In the genomic region with DNA sequence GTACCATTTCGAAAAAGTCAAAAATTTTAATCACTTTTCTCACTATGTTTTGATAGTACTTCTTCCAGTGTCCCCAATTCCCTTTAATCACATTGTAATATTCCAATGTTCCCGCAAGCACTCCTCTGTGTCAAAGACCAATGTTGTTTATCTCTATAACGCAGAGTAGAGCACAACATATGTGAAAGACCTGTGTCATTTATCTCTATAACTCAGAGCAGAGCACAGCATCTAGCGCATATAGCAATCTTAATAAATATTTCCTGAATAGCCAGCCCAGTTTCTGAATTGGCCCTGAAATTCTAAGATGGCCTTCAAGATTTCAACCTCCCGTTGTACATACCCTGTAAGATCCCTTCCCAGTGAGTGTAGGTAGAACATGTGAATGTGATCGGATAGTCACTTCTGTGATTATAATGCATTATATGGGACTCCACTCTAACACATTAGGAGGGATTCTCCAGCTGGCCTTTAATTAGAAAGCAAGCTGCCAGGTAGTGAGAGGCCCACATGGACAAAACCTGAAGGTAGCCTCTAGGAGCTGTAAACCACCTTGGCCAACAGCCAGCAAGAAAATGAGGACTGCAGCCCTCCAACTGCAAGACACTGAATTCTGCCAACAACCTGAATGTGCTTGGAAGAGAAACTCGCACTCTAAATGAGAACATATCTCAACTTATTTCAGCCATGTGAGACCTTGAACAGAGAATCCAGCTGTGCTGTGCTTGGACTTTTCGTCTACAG, we compare ENCODE assay signal across 29 cellular contexts.
"Had no signal": no experiment of that assay in that cellular context is flagged by ENCODE, and none has a peak within 500 bp of the region (broad histone marks: within the 10 kb centered on the region; RNA-seq: fewer than 3 reads in every experiment).

No MANE protein-coding gene starts in this region.

- H3K9ac ChIP-seq: parathyroid adenoma had no signal

- H3K9me3 ChIP-seq: ovary, psoas muscle, right lobe of liver, sigmoid colon, stomach, thoracic aorta, thyroid gland, tibial nerve, upper lobe of left lung, vagina had no signal

- H3K4me3 ChIP-seq: ovary, psoas muscle, right lobe of liver, sigmoid colon, stomach, thoracic aorta, thyroid gland, tibial nerve, upper lobe of left lung, vagina had no signal

- H3K36me3 ChIP-seq: ovary, right lobe of liver, sigmoid colon, stomach, thoracic aorta, thyroid gland, tibial nerve, upper lobe of left lung, vagina had no signal

- H3K4me3 Mint-ChIP-seq: natural killer cell; nephron; neural crest cell; stimulated activated effector memory CD8-positive, alpha-beta T cell treated with anti-CD3 and anti-CD28 coated beads, Interleukin-12 subunit alpha, Interleukin-12 subunit beta, amount 100 ng/mL, for 72 hours; stimulated activated naive B cell treated with anti-CD40 and anti-IgM and Interleukin-4, amounts not matched to agents 10 μg/mL and 1 μg/mL and 100 μg/mL, for 72 hours; stimulated activated naive CD8-positive, alpha-beta T cell treated with anti-CD3 and anti-CD28 coated beads, Interleukin-15, Interleukin-2, amounts not matched to agents 100 ng/mL and 50 ng/mL, for 24 hours had no signal

- H3K4me1 ChIP-seq: parathyroid adenoma, psoas muscle, right lobe of liver, sigmoid colon, stomach, thyroid gland, tibial nerve, upper lobe of left lung, vagina had no signal

- H3K27ac Mint-ChIP-seq: natural killer cell; nephron; progenitor cell of endocrine pancreas; stimulated activated effector memory CD8-positive, alpha-beta T cell treated with anti-CD3 and anti-CD28 coated beads, Interleukin-12 subunit alpha, Interleukin-12 subunit beta, amount 100 ng/mL, for 72 hours; stimulated activated naive B cell treated with anti-CD40 and anti-IgM and Interleukin-4, amounts not matched to agents 10 μg/mL and 1 μg/mL and 100 μg/mL, for 72 hours; stimulated activated naive CD8-positive, alpha-beta T cell treated with anti-CD3 and anti-CD28 coated beads, Interleukin-15, Interleukin-2, amounts not matched to agents 100 ng/mL and 50 ng/mL, for 24 hours had no signal

- H3K36me3 Mint-ChIP-seq: stimulated activated effector memory CD8-positive, alpha-beta T cell treated with anti-CD3 and anti-CD28 coated beads, Interleukin-12 subunit alpha, Interleukin-12 subunit beta, amount 100 ng/mL, for 72 hours; stimulated activated naive B cell treated with anti-CD40 and anti-IgM and Interleukin-4, amounts not matched to agents 10 μg/mL and 1 μg/mL and 100 μg/mL, for 72 hours had no signal

- ATAC-seq: natural killer cell; psoas muscle; right cardiac atrium; right lobe of liver; stimulated activated effector memory CD8-positive, alpha-beta T cell treated with anti-CD3 and anti-CD28 coated beads, Interleukin-12 subunit alpha, Interleukin-12 subunit beta, amount 100 ng/mL, for 72 hours; stimulated activated naive B cell treated with anti-CD40 and anti-IgM and Interleukin-4, amounts not matched to agents 10 μg/mL and 1 μg/mL and 100 μg/mL, for 72 hours had no signal

- H3K4me1 Mint-ChIP-seq: natural killer cell; stimulated activated effector memory CD8-positive, alpha-beta T cell treated with anti-CD3 and anti-CD28 coated beads, Interleukin-12 subunit alpha, Interleukin-12 subunit beta, amount 100 ng/mL, for 72 hours; stimulated activated naive B cell treated with anti-CD40 and anti-IgM and Interleukin-4, amounts not matched to agents 10 μg/mL and 1 μg/mL and 100 μg/mL, for 72 hours had no signal

- H2AFZ ChIP-seq: parathyroid adenoma had no signal

- H3K27me3 ChIP-seq: ovary, right lobe of liver, sigmoid colon, stomach, thyroid gland, tibial nerve, upper lobe of left lung, vagina had no signal

- H3K27me3 Mint-ChIP-seq: progenitor cell of endocrine pancreas; stimulated activated naive B cell treated with anti-CD40 and anti-IgM and Interleukin-4, amounts not matched to agents 10 μg/mL and 1 μg/mL and 100 μg/mL, for 72 hours; stimulated activated naive CD8-positive, alpha-beta T cell treated with anti-CD3 and anti-CD28 coated beads, Interleukin-15, Interleukin-2, amounts not matched to agents 100 ng/mL and 50 ng/mL, for 24 hours had no signal

- FAIRE-seq: small intestine, urothelium cell line had no signal

- DNase-seq: natural killer cell; occipital lobe; ovary; posterior cingulate gyrus; psoas muscle; right cardiac atrium; right lobe of liver; sigmoid colon; small intestine; stimulated activated CD4-positive, alpha-beta T cell treated with anti-CD3 and anti-CD28 coated beads, Interleukin-15, amount 100 ng/mL, for 24 hours; stimulated activated CD4-positive, alpha-beta T cell treated with anti-CD3 and anti-CD28 coated beads, Interleukin-2, amount 100 ng/mL, for 24 hours; stimulated activated CD4-positive, alpha-beta T cell treated with anti-CD3 and anti-CD28 coated beads, Interleukin-2, amount 100 ng/mL, for 48 hours; stimulated activated CD4-positive, alpha-beta T cell treated with anti-CD3 and anti-CD28 coated beads, Interleukin-4, amount 100 ng/mL, for 24 hours; stimulated activated naive B cell treated with anti-CD40 and anti-IgM and Interleukin-4, amounts not matched to agents 10 μg/mL and 1 μg/mL and 100 μg/mL, for 72 hours; stimulated activated naive CD4-positive, alpha-beta T cell treated with Interleukin-2 at 50 U/mL for 16 hours; stomach; thyroid gland; trophoblast cell; upper lobe of left lung had no signal

- H3K79me2 ChIP-seq: parathyroid adenoma had no signal

- H3K9me3 Mint-ChIP-seq: nephron; neural crest cell; stimulated activated naive B cell treated with anti-CD40 and anti-IgM and Interleukin-4, amounts not matched to agents 10 μg/mL and 1 μg/mL and 100 μg/mL, for 72 hours; stimulated activated naive CD8-positive, alpha-beta T cell treated with anti-CD3 and anti-CD28 coated beads, Interleukin-15, Interleukin-2, amounts not matched to agents 100 ng/mL and 50 ng/mL, for 24 hours had no signal

- H3K27ac ChIP-seq: ovary, parathyroid adenoma, psoas muscle, right lobe of liver, sigmoid colon, stomach, thoracic aorta, thyroid gland, tibial nerve, upper lobe of left lung, vagina had no signal
